8 cellular contexts compared by ENCODE assay signal in the genomic region with DNA sequence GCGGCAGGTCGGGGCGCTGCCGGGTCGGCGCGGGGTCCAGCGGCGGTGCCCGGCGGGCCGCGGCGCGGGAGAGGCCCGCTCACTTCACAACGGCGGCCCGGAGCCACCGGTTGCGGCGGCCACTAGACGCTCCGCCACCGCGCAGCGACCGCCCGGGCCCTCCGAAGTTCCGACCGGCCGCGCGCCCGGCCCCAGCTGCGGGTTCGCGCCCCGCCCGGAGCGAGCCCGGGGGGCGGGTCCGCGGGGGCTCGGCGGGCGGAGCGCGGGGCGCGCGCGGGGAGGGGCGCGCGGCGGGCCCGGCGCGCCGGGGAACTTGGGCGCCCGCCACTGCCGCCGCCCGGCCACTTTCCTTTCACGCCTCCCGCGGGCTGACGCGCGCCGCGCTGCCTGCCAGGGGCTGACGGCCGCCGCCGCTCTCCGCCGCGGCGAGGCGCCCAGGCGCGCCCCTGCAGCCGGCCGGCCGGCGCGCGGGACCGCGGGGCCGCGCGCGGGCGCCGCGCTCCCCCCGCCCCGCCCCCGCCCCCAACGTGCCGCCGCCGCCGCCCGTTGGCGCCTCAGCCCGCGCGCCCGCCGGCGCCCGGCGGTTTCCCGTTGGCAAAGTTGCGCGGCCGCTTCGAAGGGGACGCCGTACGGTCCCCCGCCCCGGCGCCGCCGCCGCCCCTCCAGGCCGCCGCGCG. TPM values are rescaled to one million over a fixed set of nuclear protein-coding genes. Genes with fewer than 3 reads are reported as not detected.
DNase-seq lines count a peak whose midpoint lies in the region; ATAC-seq lines count a peak whose summit lies in the region.

No MANE protein-coding gene starts in this region.

- H3K4me3 ChIP-seq in GM08714 (ENCODE audit: low read length) (peak overlapping the region; percentile 89), MG63 (peak overlapping the region; percentile 57)

- DNase-seq in MG63 (peak; percentile 43), medulla oblongata (ENCODE audit: extremely low spot score) (peak; percentile 53), NCI-H128 (lab: John Stamatoyannopoulos, UW; ENCODE audit: unreplicated experiment) (no peak)
- DNase-seq in activated CD4-positive, alpha-beta T cell treated with anti-CD3 and anti-CD28 coated beads, Interleukin-2, amount 50 U/mL, for 48 hours = peak; percentile 40 to 46
- DNase-seq in effector CD4-positive, alpha-beta T cell = peak; percentile 56
- DNase-seq in stimulated activated CD8-positive, alpha-beta memory T cell treated with anti-CD3 and anti-CD28 coated beads, Interleukin-15, amount 100 ng/mL, for 24 hours (ENCODE audit: low read depth) = peak; percentile 29

- no peaks in the 10 kb centered on the region for H3K27me3 ChIP-seq in MG63

- H3K9me3 ChIP-seq in MG63 = no peaks in the 10 kb centered on the region

- peak; percentile 39 for ATAC-seq in GM21786 (IDR thresholded peaks at IDR 0.05; ENCODE audit: unreplicated experiment)

- no peaks in the 10 kb centered on the region for H3K36me3 ChIP-seq in MG63

RNA-seq across cellular contexts. Expression of a gene that starts 0.6 kb away (rescaled TPM):
- 3.4 and 3.5 TPM in 2 replicates for total RNA-seq in MG63 (2014; rRNA removed; shearing (Covaris generic); ENCODE audit: low replicate concordance)
